ENCODE assay signal across 8 cellular contexts in genomic region chr11:120853435-120853834, GRCh38.
"Had no signal": no experiment of that assay in that cellular context is flagged by ENCODE, and none has a peak within 500 bp of the region (broad histone marks: within the 10 kb centered on the region; RNA-seq: fewer than 3 reads in every experiment).

No MANE protein-coding gene starts in this region.

- H3K9ac ChIP-seq: KMS-11 had no signal

- ATAC-seq: GM23338, HCT116 had no signal

- H2AFZ ChIP-seq: GM23338 had no signal

- H3K4me3 ChIP-seq: GM23338 had no signal

- DNase-seq: H9, IMR-90, Karpas-422, KBM-7 had no signal

- H3K4me2 ChIP-seq: GM23338, KMS-11 had no signal

- FAIRE-seq: HTR-8/SVneo had no signal

- H3K27ac ChIP-seq: KMS-11 had no signal
